ENCODE assay signal across 14 cellular contexts in the genomic region with DNA sequence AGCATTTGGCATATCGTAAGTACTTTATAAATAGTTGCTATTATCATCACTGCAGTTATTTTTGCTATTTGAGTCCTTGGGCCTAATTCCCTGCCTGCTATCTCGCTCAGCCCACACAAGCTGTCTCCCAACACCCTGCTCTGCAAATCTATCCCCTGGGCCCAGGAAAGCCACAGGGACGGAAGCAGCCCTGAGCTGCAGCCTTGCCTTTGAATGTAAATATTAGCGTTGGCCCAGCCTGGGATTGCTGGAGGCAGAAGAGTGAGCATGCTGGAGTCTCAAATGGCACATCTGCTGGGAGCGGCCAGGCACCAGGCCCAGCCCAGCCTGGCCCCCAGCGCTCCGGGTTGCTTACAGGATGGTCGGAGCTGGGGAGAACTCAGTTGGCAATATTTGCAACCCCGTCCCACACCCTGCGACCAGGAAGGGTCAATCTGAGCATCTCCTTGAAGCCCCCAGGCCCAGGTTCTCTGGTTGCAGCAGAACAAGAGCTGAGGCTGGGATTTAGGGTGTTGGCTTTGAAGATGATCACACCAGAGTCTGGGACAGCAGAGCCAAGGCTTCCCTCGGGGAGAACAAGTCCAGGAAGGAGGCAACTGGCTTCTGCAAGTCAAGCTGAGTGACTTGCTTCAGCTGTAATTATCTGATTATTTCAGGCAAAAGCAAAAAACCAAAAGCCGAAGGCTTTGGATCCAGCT.
DNase-seq lines count a peak whose midpoint lies in the region; ATAC-seq and TF ChIP-seq lines count a peak whose summit lies in the region.
"Had no signal": no experiment of that assay in that cellular context is flagged by ENCODE, and none has a peak within 500 bp of the region (broad histone marks: within the 10 kb centered on the region; RNA-seq: fewer than 3 reads in every experiment).

No MANE protein-coding gene starts in this region.

- no peak overlapping the region for H3K4me3 ChIP-seq in cardiac fibroblast (replicated peaks in 1 of 2; ENCODE audit: low read depth in 2 of 2, low read length in 2 of 2)
- no peak overlapping the region for H3K4me3 ChIP-seq in testis
- H3K4me3 ChIP-seq: left lung had no signal

- H3K4me1 ChIP-seq in testis, result peaks cover 40% of the 10 kb centered on the region

- WGBS in testis, 2 donors, result 37 to 39% methylated on average over 11 to 12 of the region's 12 CpGs

- ATAC-seq in left colon, result peak; percentile 69
- no peak for ATAC-seq in GM19351 (IDR thresholded peaks at IDR 0.05; ENCODE audit: unreplicated experiment)
- ATAC-seq: activated CD4-positive, CD25-positive, alpha-beta regulatory T cell treated with anti-CD3 and anti-CD28 coated beads, Interleukin-2, amount 50 U/mL, for 24 hours had no signal

- H3K27ac ChIP-seq in testis, result peak overlapping the region; percentile 36 to 64
- H3K27ac ChIP-seq: left lung had no signal

- no peak for TF ChIP-seq POLR2A in testis (IDR thresholded peaks at IDR 0.05)

- no peaks in the 10 kb centered on the region for H3K9me3 ChIP-seq in testis
- H3K9me3 ChIP-seq: left lung had no signal

- no peaks in the 10 kb centered on the region for H3K27me3 ChIP-seq in testis
- H3K27me3 ChIP-seq: left lung had no signal

- TF ChIP-seq CTCF in cardiac fibroblast (IDR thresholded peaks at IDR 0.05; ENCODE audit: low read depth, low read length) (no peak), testis (IDR thresholded peaks at IDR 0.05) (no peak)

- DNase-seq in NCI-H2029 (lab: John Stamatoyannopoulos, UW) (peak; percentile 49), NCI-H2029 treated with DMSO at 0.1 percent for 48 hours (lab: John Stamatoyannopoulos, UW) (no peak), cardiac fibroblast (ENCODE audit: low read depth in 2 of 2) (peak; percentile 24 to 37), left colon (no peak), testis (peak; percentile 78), NCI-H187 treated with DMSO at 0.1 percent for 48 hours (lab: John Stamatoyannopoulos, UW) (no peak), cerebellar nuclear complex (lab: John Stamatoyannopoulos, UW) (no peak)
- DNase-seq: activated T-cell treated with anti-CD3 and anti-CD28 coated beads, Interleukin-2, amount 50 U/mL, for 24 hours; Calu3; effector CD4-positive, alpha-beta T cell; left lung; NCI-H1694 had no signal

- no peaks in the 10 kb centered on the region for H3K36me3 ChIP-seq in testis (ENCODE audit: low read depth, missing control alignments)
- H3K36me3 ChIP-seq: left lung had no signal

- intact Hi-C loops in left colon (cut with DNase I, micrococcal nuclease) (no loop called here), testis (cut with DNase I; ENCODE audit: low total_unique reads) (no loop called here)

Comparison
In these comparisons a context has a peak if more than half of its experiments do, and no peak if none do; other contexts are left out.
1. DNase-seq: peak in NCI-H2029 (single experiment), cardiac fibroblast (2 of 2) and testis (single experiment); none in NCI-H2029 treated with DMSO at 0.1 percent for 48 hours (single experiment), left colon (0 of 2), NCI-H187 treated with DMSO at 0.1 percent for 48 hours (single experiment) and cerebellar nuclear complex (0 of 2).